24 cellular contexts compared by ENCODE assay signal in the genomic region with DNA sequence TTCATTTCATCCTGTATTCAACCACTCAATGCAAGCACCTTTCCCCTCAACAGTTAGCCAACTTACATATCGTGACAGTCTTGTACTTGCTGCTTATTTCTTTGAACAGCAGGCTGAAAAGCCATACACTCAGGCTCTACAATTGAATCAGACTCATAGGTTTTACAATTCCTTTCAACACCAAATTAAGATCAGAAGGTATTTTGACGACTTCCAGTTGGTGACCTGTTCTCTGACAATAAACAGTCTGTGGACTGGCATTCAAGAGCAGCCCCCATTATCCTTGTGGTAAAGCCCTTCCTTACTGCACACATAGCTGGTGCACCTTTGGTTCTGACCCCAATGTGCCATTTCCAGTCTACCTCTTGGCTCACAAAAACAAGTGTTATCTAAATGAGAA.
"Had no signal": no experiment of that assay in that cellular context is flagged by ENCODE, and none has a peak within 500 bp of the region (broad histone marks: within the 10 kb centered on the region; RNA-seq: fewer than 3 reads in every experiment).

No MANE protein-coding gene starts in this region.

- H3K4me3 Mint-ChIP-seq: nephron; neural progenitor cell; stimulated activated effector memory CD8-positive, alpha-beta T cell treated with anti-CD3 and anti-CD28 coated beads, Interleukin-12 subunit alpha, Interleukin-12 subunit beta, amount 100 ng/mL, for 72 hours; stimulated activated naive B cell treated with anti-CD40 and anti-IgM and Interleukin-4, amounts not matched to agents 10 μg/mL and 1 μg/mL and 100 μg/mL, for 72 hours; stimulated activated naive CD8-positive, alpha-beta T cell treated with anti-CD3 and anti-CD28 coated beads, Interleukin-15, Interleukin-2, amounts not matched to agents 100 ng/mL and 50 ng/mL, for 24 hours had no signal

- FAIRE-seq: small intestine, urothelium cell line had no signal

- H3K27me3 Mint-ChIP-seq: progenitor cell of endocrine pancreas had no signal

- H3K36me3 Mint-ChIP-seq: neural progenitor cell; stimulated activated effector memory CD8-positive, alpha-beta T cell treated with anti-CD3 and anti-CD28 coated beads, Interleukin-12 subunit alpha, Interleukin-12 subunit beta, amount 100 ng/mL, for 72 hours; stimulated activated naive B cell treated with anti-CD40 and anti-IgM and Interleukin-4, amounts not matched to agents 10 μg/mL and 1 μg/mL and 100 μg/mL, for 72 hours had no signal

- H3K4me1 Mint-ChIP-seq: nephron; neural progenitor cell; stimulated activated effector memory CD8-positive, alpha-beta T cell treated with anti-CD3 and anti-CD28 coated beads, Interleukin-12 subunit alpha, Interleukin-12 subunit beta, amount 100 ng/mL, for 72 hours; stimulated activated naive B cell treated with anti-CD40 and anti-IgM and Interleukin-4, amounts not matched to agents 10 μg/mL and 1 μg/mL and 100 μg/mL, for 72 hours had no signal

- H3K9me3 Mint-ChIP-seq: nephron; neural progenitor cell; stimulated activated effector memory CD8-positive, alpha-beta T cell treated with anti-CD3 and anti-CD28 coated beads, Interleukin-12 subunit alpha, Interleukin-12 subunit beta, amount 100 ng/mL, for 72 hours; stimulated activated naive B cell treated with anti-CD40 and anti-IgM and Interleukin-4, amounts not matched to agents 10 μg/mL and 1 μg/mL and 100 μg/mL, for 72 hours; stimulated activated naive CD8-positive, alpha-beta T cell treated with anti-CD3 and anti-CD28 coated beads, Interleukin-15, Interleukin-2, amounts not matched to agents 100 ng/mL and 50 ng/mL, for 24 hours had no signal

- DNase-seq: occipital lobe; ovary; posterior cingulate gyrus; psoas muscle; right cardiac atrium; right lobe of liver; sigmoid colon; small intestine; stimulated activated CD4-positive, alpha-beta T cell treated with anti-CD3 and anti-CD28 coated beads, Interleukin-15, amount 100 ng/mL, for 24 hours; stimulated activated CD4-positive, alpha-beta T cell treated with anti-CD3 and anti-CD28 coated beads, Interleukin-2, amount 100 ng/mL, for 24 hours; stimulated activated CD4-positive, alpha-beta T cell treated with anti-CD3 and anti-CD28 coated beads, Interleukin-2, amount 100 ng/mL, for 48 hours; stimulated activated CD4-positive, alpha-beta T cell treated with anti-CD3 and anti-CD28 coated beads, Interleukin-4, amount 100 ng/mL, for 24 hours; stimulated activated naive B cell treated with anti-CD40 and anti-IgM and Interleukin-4, amounts not matched to agents 10 μg/mL and 1 μg/mL and 100 μg/mL, for 72 hours; stimulated activated naive CD4-positive, alpha-beta T cell treated with Interleukin-2 at 50 U/mL for 16 hours; stomach; thyroid gland; trophoblast cell; upper lobe of left lung had no signal

- H3K27ac Mint-ChIP-seq: nephron; neural progenitor cell; progenitor cell of endocrine pancreas; stimulated activated effector memory CD8-positive, alpha-beta T cell treated with anti-CD3 and anti-CD28 coated beads, Interleukin-12 subunit alpha, Interleukin-12 subunit beta, amount 100 ng/mL, for 72 hours; stimulated activated naive B cell treated with anti-CD40 and anti-IgM and Interleukin-4, amounts not matched to agents 10 μg/mL and 1 μg/mL and 100 μg/mL, for 72 hours; stimulated activated naive CD8-positive, alpha-beta T cell treated with anti-CD3 and anti-CD28 coated beads, Interleukin-15, Interleukin-2, amounts not matched to agents 100 ng/mL and 50 ng/mL, for 24 hours had no signal
